ENCODE assay signal across 19 cellular contexts in the genomic region with DNA sequence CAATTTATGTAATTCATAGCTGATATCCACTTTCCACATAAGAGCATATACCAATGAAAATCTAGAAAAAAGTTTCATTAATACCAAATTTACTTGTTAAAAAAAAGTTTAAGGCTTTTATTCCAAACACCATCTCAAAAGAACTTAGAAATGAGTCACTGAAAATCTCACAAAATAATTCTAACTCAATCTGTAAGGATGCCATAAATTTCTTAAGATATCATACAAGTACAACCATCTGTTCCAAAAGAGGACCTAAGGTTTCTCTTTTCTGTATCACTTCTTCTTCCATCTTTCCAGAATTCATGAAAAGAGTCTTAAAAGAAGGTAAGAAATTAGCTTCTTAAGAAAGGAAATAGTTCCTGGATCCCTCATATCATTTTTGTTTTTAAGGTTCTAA.
DNase-seq lines count a peak whose midpoint lies in the region; ATAC-seq, FAIRE-seq and TF ChIP-seq lines count a peak whose summit lies in the region.
"Had no signal": no experiment of that assay in that cellular context is flagged by ENCODE, and none has a peak within 500 bp of the region (broad histone marks: within the 10 kb centered on the region; RNA-seq: fewer than 3 reads in every experiment).

No MANE protein-coding gene starts in this region.

- no peaks in the 10 kb centered on the region for H3K9me2 ChIP-seq in GM23338 (ENCODE audit: insufficient read depth)

- peak overlapping the region in 8 of 9 donors; percentile 5 to 93 (median 62) for H3K27ac Mint-ChIP-seq in naive thymus-derived CD4-positive, alpha-beta T cell
- no peak overlapping the region for H3K27ac Mint-ChIP-seq in GM23338
- H3K27ac Mint-ChIP-seq: CD14-positive monocyte had no signal

- POLR2A ChIA-PET in naive thymus-derived CD4-positive, alpha-beta T cell (lab: Charles Lee) = interaction anchor here (0.8 kb wide), 1 partner anchor 57 kb away, joined by 3 read pairs; no protein-coding TSS in a partner anchor

- H3K27ac ChIP-seq in naive thymus-derived CD4-positive, alpha-beta T cell (ENCODE audit: low read depth, low read length) = no peak overlapping the region
- H3K27ac ChIP-seq in GM23338 (ENCODE audit: low read depth) = no peak overlapping the region
- H3K27ac ChIP-seq: A549, SJCRH30 had no signal

- peak; percentile 26 for FAIRE-seq in GM18507 (lab: Jason Lieb, UNC)
- FAIRE-seq: A549, H1 had no signal

- H4K20me1 ChIP-seq in GM23338 (replicated peaks; ENCODE audit: insufficient read depth) = peaks cover 6% of the 10 kb centered on the region; the same call in 1 of the 2 replicates

- H3K9me3 Mint-ChIP-seq in naive thymus-derived CD4-positive, alpha-beta T cell = peaks cover 0 to 3% (median 0%) of the 10 kb centered on the region in 11 donors
- no peaks in the 10 kb centered on the region for H3K9me3 Mint-ChIP-seq in GM23338
- H3K9me3 Mint-ChIP-seq: CD14-positive monocyte had no signal

- TF ChIP-seq CTCF in GM23338 (conservative IDR thresholded peaks at IDR 0.05; ENCODE audit: low read depth in 2 of 2) = no peak

- H3K4me1 Mint-ChIP-seq in naive thymus-derived CD4-positive, alpha-beta T cell = peaks cover 16 to 76% (median 65%) of the 10 kb centered on the region in 7 donors
- no peaks in the 10 kb centered on the region for H3K4me1 Mint-ChIP-seq in GM23338

- peaks cover 21% of the 10 kb centered on the region for H3K4me1 ChIP-seq in adipocyte (ENCODE audit: control insufficient read depth, insufficient read depth, low read length)
- peaks cover 7 to 12% of the 10 kb centered on the region in 2 donors for H3K4me1 ChIP-seq in naive thymus-derived CD4-positive, alpha-beta T cell (ENCODE audit: control insufficient read depth in 2 of 2, insufficient read depth in 2 of 2, low read length in 2 of 2)
- H3K4me1 ChIP-seq in GM23338 (ENCODE audit: insufficient read depth) = no peaks in the 10 kb centered on the region
- H3K4me1 ChIP-seq: SJCRH30 had no signal

- no peak for ATAC-seq in naive thymus-derived CD4-positive, alpha-beta T cell
- ATAC-seq in HG02610 (IDR thresholded peaks at IDR 0.05; ENCODE audit: unreplicated experiment) (no peak), GM23338 (no peak)
- ATAC-seq: A549, PC-3 had no signal

- H3K4me3 ChIP-seq in adipocyte (ENCODE audit: low read length) (no peak overlapping the region), GM23338 (no peak overlapping the region)
- no peak overlapping the region for H3K4me3 ChIP-seq in naive thymus-derived CD4-positive, alpha-beta T cell (ENCODE audit: low read length)
- H3K4me3 ChIP-seq: A549, SJCRH30 had no signal

- H3F3A ChIP-seq in GM23338 (replicated peaks; ENCODE audit: low read depth) = no peaks in the 10 kb centered on the region

- H2AFZ ChIP-seq in GM23338 = no peak overlapping the region

- CTCF ChIA-PET in naive thymus-derived CD4-positive, alpha-beta T cell (lab: Charles Lee) = no interaction called here

- intact Hi-C loops in naive thymus-derived CD4-positive, alpha-beta T cell (cut with micrococcal nuclease) = no loop called here

- no peak overlapping the region for H3K4me3 Mint-ChIP-seq in naive thymus-derived CD4-positive, alpha-beta T cell
- no peak overlapping the region for H3K4me3 Mint-ChIP-seq in GM23338
- H3K4me3 Mint-ChIP-seq: CD14-positive monocyte had no signal

- H3K9me3 ChIP-seq in adipocyte (ENCODE audit: control insufficient read depth, low read length) = no peaks in the 10 kb centered on the region
- no peaks in the 10 kb centered on the region for H3K9me3 ChIP-seq in naive thymus-derived CD4-positive, alpha-beta T cell (ENCODE audit: control insufficient read depth in 2 of 3, low read length in 3 of 3)
- H3K9me3 ChIP-seq: A549, SJCRH30 had no signal

- H3K27me3 ChIP-seq in adipocyte (replicated peaks; ENCODE audit: control insufficient read depth, insufficient read depth, low read length) (no peaks in the 10 kb centered on the region), GM23338 (ENCODE audit: insufficient read depth) (no peaks in the 10 kb centered on the region)
- H3K27me3 ChIP-seq in naive thymus-derived CD4-positive, alpha-beta T cell (ENCODE audit: control insufficient read depth in 2 of 2, insufficient read depth in 2 of 2, low read length in 2 of 2) = no peaks in the 10 kb centered on the region
- H3K27me3 ChIP-seq: SJCRH30 had no signal

- H3K36me3 Mint-ChIP-seq in naive thymus-derived CD4-positive, alpha-beta T cell = peaks cover 12 to 35% (median 25%) of the 10 kb centered on the region in 5 donors
- H3K36me3 Mint-ChIP-seq in GM23338 (ENCODE audit: low read depth) = peaks cover 19% of the 10 kb centered on the region; the same call in 2 of the 3 replicates

- no peak overlapping the region for H3K9ac ChIP-seq in adipocyte (ENCODE audit: low read length)

- no peaks in the 10 kb centered on the region for H3K27me3 Mint-ChIP-seq in naive thymus-derived CD4-positive, alpha-beta T cell
- H3K27me3 Mint-ChIP-seq in GM23338 (ENCODE audit: insufficient read depth, low read depth, poor library complexity) = no peaks in the 10 kb centered on the region

- DNase-seq in AG08395 (ENCODE audit: low spot score) = peak; percentile 12
- DNase-seq in GM18507 (ENCODE audit: extremely low spot score, insufficient read length, low read depth) = no peak
- DNase-seq in adipocyte (ENCODE audit: low read depth) = peak; percentile 28
- DNase-seq in naive thymus-derived CD4-positive, alpha-beta T cell = no peak
- no peak for DNase-seq in inferior parietal cortex (ENCODE audit: extremely low spot score)
- no peak for DNase-seq in GM23338 (ENCODE audit: low spot score)
- no peak for DNase-seq in DMS 273 treated with DMSO at 0.1 percent for 48 hours (lab: John Stamatoyannopoulos, UW)
- DNase-seq: DMS53, KG1, NCI-H1436, NCI-H2081, NCI-H510A, NCI-H82, PC-3, SJCRH30 had no signal

- H3K4me2 ChIP-seq in GM23338 = no peak overlapping the region
- H3K4me2 ChIP-seq: A549 had no signal

- H3K79me2 ChIP-seq in GM23338 (replicated peaks; ENCODE audit: insufficient read depth) = peaks cover 61% of the 10 kb centered on the region

- H3K36me3 ChIP-seq in adipocyte (ENCODE audit: control insufficient read depth, insufficient read depth, low read length, severe bottlenecking) (peaks cover 36% of the 10 kb centered on the region), GM23338 (ENCODE audit: insufficient read depth) (no peaks in the 10 kb centered on the region)
- H3K36me3 ChIP-seq in naive thymus-derived CD4-positive, alpha-beta T cell (ENCODE audit: control insufficient read depth in 2 of 3, insufficient read depth in 3 of 3, low read length in 3 of 3) = peaks cover 0 to 12% (median 11%) of the 10 kb centered on the region in 3 experiments

TF ChIP-seq in GM23338, 12 proteins besides CTCF, POLR2A, EP300 and RAD21 (continues in another document):
- TF ChIP-seq, protein P1, sequence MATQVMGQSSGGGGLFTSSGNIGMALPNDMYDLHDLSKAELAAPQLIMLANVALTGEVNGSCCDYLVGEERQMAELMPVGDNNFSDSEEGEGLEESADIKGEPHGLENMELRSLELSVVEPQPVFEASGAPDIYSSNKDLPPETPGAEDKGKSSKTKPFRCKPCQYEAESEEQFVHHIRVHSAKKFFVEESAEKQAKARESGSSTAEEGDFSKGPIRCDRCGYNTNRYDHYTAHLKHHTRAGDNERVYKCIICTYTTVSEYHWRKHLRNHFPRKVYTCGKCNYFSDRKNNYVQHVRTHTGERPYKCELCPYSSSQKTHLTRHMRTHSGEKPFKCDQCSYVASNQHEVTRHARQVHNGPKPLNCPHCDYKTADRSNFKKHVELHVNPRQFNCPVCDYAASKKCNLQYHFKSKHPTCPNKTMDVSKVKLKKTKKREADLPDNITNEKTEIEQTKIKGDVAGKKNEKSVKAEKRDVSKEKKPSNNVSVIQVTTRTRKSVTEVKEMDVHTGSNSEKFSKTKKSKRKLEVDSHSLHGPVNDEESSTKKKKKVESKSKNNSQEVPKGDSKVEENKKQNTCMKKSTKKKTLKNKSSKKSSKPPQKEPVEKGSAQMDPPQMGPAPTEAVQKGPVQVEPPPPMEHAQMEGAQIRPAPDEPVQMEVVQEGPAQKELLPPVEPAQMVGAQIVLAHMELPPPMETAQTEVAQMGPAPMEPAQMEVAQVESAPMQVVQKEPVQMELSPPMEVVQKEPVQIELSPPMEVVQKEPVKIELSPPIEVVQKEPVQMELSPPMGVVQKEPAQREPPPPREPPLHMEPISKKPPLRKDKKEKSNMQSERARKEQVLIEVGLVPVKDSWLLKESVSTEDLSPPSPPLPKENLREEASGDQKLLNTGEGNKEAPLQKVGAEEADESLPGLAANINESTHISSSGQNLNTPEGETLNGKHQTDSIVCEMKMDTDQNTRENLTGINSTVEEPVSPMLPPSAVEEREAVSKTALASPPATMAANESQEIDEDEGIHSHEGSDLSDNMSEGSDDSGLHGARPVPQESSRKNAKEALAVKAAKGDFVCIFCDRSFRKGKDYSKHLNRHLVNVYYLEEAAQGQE (IDR thresholded peaks at IDR 0.05; ENCODE audit: unreplicated experiment) = no peak
- no peak for TF ChIP-seq JUNB (IDR thresholded peaks at IDR 0.05; ENCODE audit: unreplicated experiment)

Comparison
In these comparisons a context has a peak if more than half of its experiments do, and no peak if none do; other contexts are left out.
1. DNase-seq: peak in AG08395 (single experiment) and adipocyte (single experiment); none in GM18507 (single experiment), naive thymus-derived CD4-positive, alpha-beta T cell (0 of 9), inferior parietal cortex (single experiment), GM23338 (single experiment) and DMS 273 treated with DMSO at 0.1 percent for 48 hours (single experiment).